Comparison of ENCODE assay signal across 27 cellular contexts in genomic region chr20:44182863-44183262, GRCh38. TPM values are rescaled to one million over a fixed set of nuclear protein-coding genes. Genes with fewer than 3 reads are reported as not detected.
DNase-seq lines count a peak whose midpoint lies in the region; ATAC-seq, FAIRE-seq and TF ChIP-seq lines count a peak whose summit lies in the region.
"Had no signal": no experiment of that assay in that cellular context is flagged by ENCODE, and none has a peak within 500 bp of the region (broad histone marks: within the 10 kb centered on the region; RNA-seq: fewer than 3 reads in every experiment).

No MANE protein-coding gene starts in this region.

- no peak overlapping the region for H3K27ac Mint-ChIP-seq in astrocyte (ENCODE audit: unreplicated experiment)
- H3K27ac Mint-ChIP-seq: activated T-cell treated with anti-CD3 and anti-CD28 coated beads, Interleukin-2, amount 50 U/mL, for 24 hours; mesothelial cell of epicardium had no signal

- H3K27ac ChIP-seq in BLaER1 treated with 17β-estradiol and CSF1 and Interleukin-3, amounts not matched to agents 10 nM and 100 nM, result no peak overlapping the region
- H3K27ac ChIP-seq in astrocyte (ENCODE audit: low read depth, low read length) (no peak overlapping the region), muscle layer of colon (ENCODE audit: low read depth, low read length) (peak overlapping the region; percentile 84)
- H3K27ac ChIP-seq: BLaER1, left lung had no signal

- no peak overlapping the region for H2AFZ ChIP-seq in astrocyte (ENCODE audit: low read depth, low read length)

- peaks cover 10% of the 10 kb centered on the region for H3K36me3 Mint-ChIP-seq in astrocyte (ENCODE audit: low read depth, unreplicated experiment)
- H3K36me3 Mint-ChIP-seq: mesothelial cell of epicardium had no signal

- H3K79me2 ChIP-seq in astrocyte (ENCODE audit: insufficient read depth, low read length), result peaks cover 4% of the 10 kb centered on the region

- H4K20me1 ChIP-seq in BLaER1 treated with 17β-estradiol and CSF1 and Interleukin-3, amounts not matched to agents 10 nM and 100 nM, result peaks cover 0 to 31% (median 0%) of the 10 kb centered on the region in 11 experiments; a peak in 5 of 22 replicates
- no peaks in the 10 kb centered on the region for H4K20me1 ChIP-seq in astrocyte (ENCODE audit: insufficient read depth, low read length)
- H4K20me1 ChIP-seq: BLaER1 had no signal

- H3K4me3 Mint-ChIP-seq in astrocyte (ENCODE audit: unreplicated experiment), result peak overlapping the region; percentile 79
- H3K4me3 Mint-ChIP-seq: activated T-cell treated with anti-CD3 and anti-CD28 coated beads, Interleukin-2, amount 50 U/mL, for 24 hours; mesothelial cell of epicardium; neural crest cell had no signal

- peaks cover 23 to 84% (median 63%) of the 10 kb centered on the region in 10 experiments for H3K4me1 ChIP-seq in BLaER1 treated with 17β-estradiol and CSF1 and Interleukin-3, amounts not matched to agents 10 nM and 100 nM
- peaks cover 15% of the 10 kb centered on the region for H3K4me1 ChIP-seq in astrocyte (ENCODE audit: insufficient read depth, low read length)
- H3K4me1 ChIP-seq in muscle layer of colon (ENCODE audit: insufficient read depth, low read length), result peaks cover 41% of the 10 kb centered on the region
- H3K4me1 ChIP-seq in skeletal muscle satellite cell (ENCODE audit: control insufficient read depth, insufficient read depth, low read length), result peaks cover 50% of the 10 kb centered on the region

- no peak overlapping the region; a peak in 1 of 20 replicates for H3K4me3 ChIP-seq in BLaER1 treated with 17β-estradiol and CSF1 and Interleukin-3, amounts not matched to agents 10 nM and 100 nM
- H3K4me3 ChIP-seq in astrocyte (ENCODE audit: insufficient read depth, low read depth, low read length) (no peak overlapping the region), muscle layer of colon (ENCODE audit: low read depth in 1 of 2, low read length in 2 of 2) (peak overlapping the region; percentile 18 to 67), skeletal muscle satellite cell (ENCODE audit: low read length) (no peak overlapping the region)
- H3K4me3 ChIP-seq: BLaER1, left lung had no signal

- H3K36me3 ChIP-seq in BLaER1 treated with 17β-estradiol and CSF1 and Interleukin-3, amounts not matched to agents 10 nM and 100 nM, result peaks cover 0 to 14% (median 0%) of the 10 kb centered on the region in 11 experiments; a peak in 2 of 22 replicates
- H3K36me3 ChIP-seq in astrocyte (ENCODE audit: insufficient read depth, low read length), result no peaks in the 10 kb centered on the region
- peaks cover 4% of the 10 kb centered on the region for H3K36me3 ChIP-seq in muscle layer of colon (ENCODE audit: insufficient read depth, low read length)
- H3K36me3 ChIP-seq in skeletal muscle satellite cell (ENCODE audit: insufficient read depth, low read length), result no peaks in the 10 kb centered on the region
- H3K36me3 ChIP-seq: BLaER1, left lung had no signal

- ATAC-seq in HG02642 (IDR thresholded peaks at IDR 0.05; ENCODE audit: poor library complexity, unreplicated experiment) (no peak), GM21619 (IDR thresholded peaks at IDR 0.05; ENCODE audit: unreplicated experiment) (no peak)
- ATAC-seq: left lung, SK-N-SH treated with all-trans-retinoic acid at 6 μM for 48 hours had no signal

- no peaks in the 10 kb centered on the region for H3K27me3 ChIP-seq in BLaER1 treated with 17β-estradiol and CSF1 and Interleukin-3, amounts not matched to agents 10 nM and 100 nM
- H3K27me3 ChIP-seq in astrocyte (ENCODE audit: insufficient read depth, low read length), result no peaks in the 10 kb centered on the region
- no peaks in the 10 kb centered on the region for H3K27me3 ChIP-seq in muscle layer of colon (ENCODE audit: control insufficient read depth in 1 of 2, insufficient read depth in 2 of 2, low read length in 2 of 2)
- no peaks in the 10 kb centered on the region for H3K27me3 ChIP-seq in skeletal muscle satellite cell (ENCODE audit: control insufficient read depth, insufficient read depth, low read length)
- H3K27me3 ChIP-seq: BLaER1 had no signal

- no peak for TF ChIP-seq CTCF in astrocyte (IDR thresholded peaks at IDR 0.05; ENCODE audit: insufficient read depth, low read depth, low read length)

- H3K9me3 Mint-ChIP-seq in astrocyte (ENCODE audit: unreplicated experiment), result no peaks in the 10 kb centered on the region
- H3K9me3 Mint-ChIP-seq: activated T-cell treated with anti-CD3 and anti-CD28 coated beads, Interleukin-2, amount 50 U/mL, for 24 hours; mesothelial cell of epicardium; neural crest cell had no signal

- H3K4me2 ChIP-seq in BLaER1 treated with 17β-estradiol and CSF1 and Interleukin-3, amounts not matched to agents 10 nM and 100 nM, result peak overlapping the region in 9 of 11 experiments; percentile 30 to 96 (median 79); a peak in 16 of 22 replicates
- H3K4me2 ChIP-seq in astrocyte (ENCODE audit: low read length) (no peak overlapping the region), skeletal muscle satellite cell (ENCODE audit: low read length) (peak overlapping the region; percentile 49)

- no peaks in the 10 kb centered on the region for H3K9me3 ChIP-seq in BLaER1 treated with 17β-estradiol and CSF1 and Interleukin-3, amounts not matched to agents 10 nM and 100 nM (replicated peaks in 1 of 11)
- H3K9me3 ChIP-seq in astrocyte (ENCODE audit: insufficient read depth, low read depth, low read length) (no peaks in the 10 kb centered on the region), muscle layer of colon (ENCODE audit: low read length) (no peaks in the 10 kb centered on the region), skeletal muscle satellite cell (replicated peaks; ENCODE audit: low read length) (no peaks in the 10 kb centered on the region)
- H3K9me3 ChIP-seq: BLaER1, left lung had no signal

- H3K27me3 Mint-ChIP-seq in astrocyte (ENCODE audit: low read depth, unreplicated experiment), result no peaks in the 10 kb centered on the region

- H3K9ac ChIP-seq in BLaER1 treated with 17β-estradiol and CSF1 and Interleukin-3, amounts not matched to agents 10 nM and 100 nM, result no peak overlapping the region
- H3K9ac ChIP-seq in astrocyte (ENCODE audit: low read length) (no peak overlapping the region), muscle layer of colon (ENCODE audit: low read length) (peak overlapping the region; percentile 96), skeletal muscle satellite cell (ENCODE audit: low read depth, low read length) (no peak overlapping the region)
- H3K9ac ChIP-seq: BLaER1 had no signal

- H3K4me1 Mint-ChIP-seq in astrocyte (ENCODE audit: low read depth, unreplicated experiment), result peaks cover 43% of the 10 kb centered on the region

- no peak for DNase-seq in astrocyte (ENCODE audit: low read depth)
- DNase-seq in dedifferentiated amniotic fluid mesenchymal stem cell (ENCODE audit: extremely low spot score), result no peak
- DNase-seq in KG1 (lab: John Stamatoyannopoulos, UW), result no peak
- DNase-seq: ACHN; activated CD4-positive, alpha-beta T cell treated with anti-CD3 and anti-CD28 coated beads for 4 hours; activated CD8-positive, alpha-beta memory T cell treated with anti-CD3 and anti-CD28 coated beads for 24 hours; activated T-cell treated with anti-CD3 and anti-CD28 coated beads, Interleukin-2, amount 50 U/mL, for 24 hours; COR-L47; dermis blood vessel endothelial cell; DMS79 treated with DMSO at 0.1 percent for 48 hours; left lung; NCI-H1092; NCI-H187 treated with DMSO at 0.1 percent for 48 hours; posterior cingulate gyrus; small intestine; stimulated activated CD4-positive, alpha-beta T cell treated with anti-CD3 and anti-CD28 coated beads, Interleukin-1b, Interleukin-23, amount 100 ng/mL, for 48 hours had no signal

- no peak for FAIRE-seq in astrocyte (lab: Jason Lieb, UNC)
- FAIRE-seq: H54, small intestine had no signal

RNA-seq across cellular contexts. Expression of gene JPH2, which starts 4.1 kb away (rescaled TPM):
- 18.1 and 18.5 TPM in 2 replicates for total RNA-seq in astrocyte
- under 0.01 and 5.9 TPM in 2 replicates for total RNA-seq in skeletal muscle satellite cell (2012; rRNA removed)
- total RNA-seq: T-helper 2 cell treated with Interferon-gamma antibody and Interleukin-4, amounts not matched to agents 100 ng/mL and 5 ng/mL, for 36 hours had no signal

RNA-seq across cellular contexts. Expression of gene OSER1, which starts 27.7 kb away (rescaled TPM):
- total RNA-seq in astrocyte, result 28.9 and 30.9 TPM in 2 replicates
- total RNA-seq in skeletal muscle satellite cell (2012; rRNA removed), result 34.7 and 35.2 TPM in 2 replicates

Comparison
In these comparisons a context has a peak if more than half of its experiments do, and no peak if none do; other contexts are left out.
1. H3K4me3 ChIP-seq: peak in muscle layer of colon (2 of 2); none in BLaER1 treated with 17β-estradiol and CSF1 and Interleukin-3, amounts not matched to agents 10 nM and 100 nM (0 of 10), astrocyte (single experiment) and skeletal muscle satellite cell (single experiment).